ENCODE assay signal across 1 cellular context in the genomic region with DNA sequence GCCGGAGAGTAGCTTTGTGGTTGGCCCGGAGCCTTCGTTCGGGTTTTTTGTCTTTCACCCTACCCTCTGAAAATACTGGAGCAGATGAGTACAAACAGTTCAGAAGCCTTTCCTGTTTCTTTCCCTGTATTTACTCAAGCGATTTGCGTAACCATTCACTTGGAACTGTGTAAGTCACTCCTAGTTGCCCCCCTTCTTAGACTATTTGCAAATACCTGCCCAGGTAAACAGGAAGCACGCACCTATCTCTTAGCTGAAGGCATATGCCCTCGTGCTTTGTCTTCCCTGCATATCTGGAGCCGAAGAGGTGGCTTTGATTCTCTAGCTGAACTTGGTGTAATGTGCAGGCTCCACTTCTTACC.
TF ChIP-seq lines count a peak whose summit lies in the region.

No MANE protein-coding gene starts in this region.

TF ChIP-seq in SK-N-SH, 30 proteins besides CTCF, POLR2A, EP300 and RAD21 (continued from another document):
- TF ChIP-seq REST (IDR thresholded peaks at IDR 0.05; ENCODE audit: low read depth, low read length): no peak
- TF ChIP-seq GABPA (IDR thresholded peaks at IDR 0.05; ENCODE audit: low read depth): no peak
- TF ChIP-seq EZH2phosphoT487 (IDR thresholded peaks at IDR 0.05; ENCODE audit: borderline replicate concordance, low read depth): no peak
- TF ChIP-seq TAF1 (IDR thresholded peaks at IDR 0.05; ENCODE audit: borderline replicate concordance, low read depth, low read length): no peak
